22 cellular contexts compared by ENCODE assay signal in genomic region chr2:44351676-44352075, GRCh38. TPM values are rescaled to one million over a fixed set of nuclear protein-coding genes. Genes with fewer than 3 reads are reported as not detected.
DNase-seq lines count a peak whose midpoint lies in the region; ATAC-seq, FAIRE-seq and TF ChIP-seq lines count a peak whose summit lies in the region.
"Had no signal": no experiment of that assay in that cellular context is flagged by ENCODE, and none has a peak within 500 bp of the region (broad histone marks: within the 10 kb centered on the region; RNA-seq: fewer than 3 reads in every experiment).

No MANE protein-coding gene starts in this region.

- no peaks in the 10 kb centered on the region for H3K27me3 ChIP-seq in right atrium auricular region
- H3K27me3 ChIP-seq in fibroblast of lung (ENCODE audit: control insufficient read depth, insufficient read depth, low read length), result no peaks in the 10 kb centered on the region
- no peaks in the 10 kb centered on the region for H3K27me3 ChIP-seq in small intestine (ENCODE audit: control insufficient read depth in 2 of 2, insufficient read depth in 2 of 2, low read length in 2 of 2)
- H3K27me3 ChIP-seq: left lung, ovary had no signal

- H3K79me2 ChIP-seq in fibroblast of lung (ENCODE audit: control insufficient read depth, insufficient read depth, low read length), result peaks cover 6% of the 10 kb centered on the region

- 71 to 98% (median 95%) methylated on average over 2 of the region's 2 CpGs for WGBS in small intestine, 3 donors

- H3K9me3 Mint-ChIP-seq in nephron, result no peaks in the 10 kb centered on the region
- H3K9me3 Mint-ChIP-seq: CD4-positive, CD25-positive, alpha-beta regulatory T cell had no signal

- FAIRE-seq in small intestine (lab: Jason Lieb, UNC), result no peak
- FAIRE-seq: A204.1, colon, endometrium, TTC549 had no signal

- peaks cover 9% of the 10 kb centered on the region for H3K36me3 Mint-ChIP-seq in nephron (ENCODE audit: low read depth)

- H3K27me3 Mint-ChIP-seq in nephron (ENCODE audit: low read depth), result no peaks in the 10 kb centered on the region
- H3K27me3 Mint-ChIP-seq: activated CD8-positive, alpha-beta memory T cell treated with anti-CD3 and anti-CD28 coated beads, Interleukin-2, amount 10 ng/mL, durations not matched to agents 7 days and 5 days; CD4-positive, CD25-positive, alpha-beta regulatory T cell had no signal

- peak overlapping the region in 1 of 3 experiments; percentile 5 for H3K4me3 Mint-ChIP-seq in nephron
- H3K4me3 Mint-ChIP-seq: activated CD8-positive, alpha-beta memory T cell treated with anti-CD3 and anti-CD28 coated beads, Interleukin-2, amount 10 ng/mL, durations not matched to agents 7 days and 5 days; CD4-positive, CD25-positive, alpha-beta regulatory T cell had no signal

- peak; percentile 67 for ATAC-seq in Right ventricle myocardium inferior
- ATAC-seq: activated CD8-positive, alpha-beta memory T cell treated with anti-CD3 and anti-CD28 coated beads, Interleukin-2, amount 10 ng/mL, durations not matched to agents 7 days and 5 days; left lung had no signal

- H3K27ac Mint-ChIP-seq in nephron, result peak overlapping the region; percentile 38 to 84 (median 72)
- H3K27ac Mint-ChIP-seq: activated CD8-positive, alpha-beta memory T cell treated with anti-CD3 and anti-CD28 coated beads, Interleukin-2, amount 10 ng/mL, durations not matched to agents 7 days and 5 days had no signal

- H4K20me1 ChIP-seq in fibroblast of lung (ENCODE audit: control insufficient read depth, extremely low read depth, insufficient read depth, low read length), result no peaks in the 10 kb centered on the region

- H3K4me2 ChIP-seq in fibroblast of lung (ENCODE audit: extremely low read depth, insufficient read depth, low read length), result peak overlapping the region; percentile 21

- H3K4me3 ChIP-seq in right atrium auricular region (no peak overlapping the region), fibroblast of lung (replicated peaks in 1 of 4; ENCODE audit: control extremely low read depth in 1 of 4, insufficient read depth in 1 of 4, low read depth in 3 of 4, low read length in 4 of 4) (no peak overlapping the region), small intestine (ENCODE audit: low read depth in 1 of 2, low read length in 2 of 2) (no peak overlapping the region)
- H3K4me3 ChIP-seq: left lung, ovary had no signal

- TF ChIP-seq CTCF in right atrium auricular region (IDR thresholded peaks at IDR 0.05), result no peak
- TF ChIP-seq CTCF in fibroblast of lung (conservative IDR thresholded peaks at IDR 0.05 in 1 of 2, IDR thresholded peaks at IDR 0.05 in 1 of 2; ENCODE audit: low read depth in 1 of 2, low read length in 2 of 2), result no peak
- no peak for TF ChIP-seq CTCF in nephron (IDR thresholded peaks at IDR 0.05; ENCODE audit: unreplicated experiment in 3 of 3)

- H3K4me1 Mint-ChIP-seq in nephron, result peaks cover 65% of the 10 kb centered on the region

- intact Hi-C loops in Right ventricle myocardium inferior (cut with DNase I), result no loop called here

- H3K9ac ChIP-seq in fibroblast of lung (ENCODE audit: insufficient read depth, low read length), result no peak overlapping the region

- H3K4me1 ChIP-seq in right atrium auricular region (peaks cover 0 to 38% of the 10 kb centered on the region in 2 donors), fibroblast of lung (ENCODE audit: control insufficient read depth, extremely low read depth, insufficient read depth, low read length) (peaks cover 7% of the 10 kb centered on the region), small intestine (ENCODE audit: control insufficient read depth in 2 of 2, insufficient read depth in 1 of 2, low read depth in 1 of 2, low read length in 1 of 2) (peaks cover 0 to 6% of the 10 kb centered on the region in 2 donors)

- H3K36me3 ChIP-seq in right atrium auricular region (no peaks in the 10 kb centered on the region), fibroblast of lung (ENCODE audit: control insufficient read depth, insufficient read depth, low read length) (no peaks in the 10 kb centered on the region), small intestine (ENCODE audit: control insufficient read depth in 2 of 2, insufficient read depth in 2 of 2, low read length in 2 of 2) (no peaks in the 10 kb centered on the region)
- H3K36me3 ChIP-seq: left lung, ovary had no signal

- H3K9me3 ChIP-seq in right atrium auricular region (no peaks in the 10 kb centered on the region), fibroblast of lung (ENCODE audit: control insufficient read depth, insufficient read depth, low read depth, low read length) (no peaks in the 10 kb centered on the region), small intestine (ENCODE audit: control insufficient read depth, low read depth) (no peaks in the 10 kb centered on the region)
- H3K9me3 ChIP-seq: left lung, ovary had no signal

- no peak overlapping the region for H2AFZ ChIP-seq in fibroblast of lung (ENCODE audit: low read length)

- H3K27ac ChIP-seq in right atrium auricular region (peak overlapping the region in 1 of 2 donors; percentile 12), fibroblast of lung (ENCODE audit: insufficient read depth, low read length) (peak overlapping the region; percentile 42), small intestine (ENCODE audit: low read depth in 1 of 2, low read length in 1 of 2) (no peak overlapping the region)
- H3K27ac ChIP-seq: ovary had no signal

- DNase-seq in Right ventricle myocardium inferior (ENCODE audit: missing footprints) (no peak), right atrium auricular region (ENCODE audit: low spot score) (no peak), fibroblast of lung (ENCODE audit: low read depth in 2 of 2) (peak; percentile 19 to 59), small intestine (no peak), CD1c-positive myeloid dendritic cell (ENCODE audit: extremely low spot score) (no peak), COLO668 (lab: John Stamatoyannopoulos, UW; ENCODE audit: unreplicated experiment) (no peak)
- no peak for DNase-seq in activated CD8-positive, alpha-beta memory T cell treated with anti-CD3 and anti-CD28 coated beads, Interleukin-2, amount 50 U/mL, for 4 hours
- DNase-seq: activated CD4-positive, alpha-beta T cell treated with anti-CD3 and anti-CD28 coated beads for 4 hours; activated CD8-positive, alpha-beta memory T cell treated with anti-CD3 and anti-CD28 coated beads, Interleukin-2, amount 10 ng/mL, durations not matched to agents 7 days and 5 days; activated effector memory CD4-positive, alpha-beta T cell treated with anti-CD3 and anti-CD28 coated beads, Interleukin-2, amount 50 U/mL, for 16 hours; CD4-positive, CD25-positive, alpha-beta regulatory T cell; left lung; NCI-H1694 treated with DMSO at 0.1 percent for 48 hours; NK-92 treated with Interleukin-12 subunit alpha and Interleukin-12 subunit beta, amount 100 ng/mL, for 24 hours; ovary; RPMI8226; stimulated activated CD8-positive, alpha-beta memory T cell treated with anti-CD3 and anti-CD28 coated beads, Interleukin-4, amount 100 ng/mL, for 48 hours had no signal

RNA-seq across cellular contexts. Expression of gene PREPL, which starts 9.6 kb away (rescaled TPM):
- total RNA-seq in Right ventricle myocardium inferior (76.7 TPM), right atrium auricular region (10 to 100 TPM; 71.5 to 98.5 TPM), fibroblast of lung (42.6 and 67.2 TPM in 2 replicates)
- polyA plus RNA-seq in fibroblast of lung (47.9 and 59.5 TPM in 2 replicates), small intestine (10 to 100 TPM in 1 of 3 donors, 1 to 10 TPM in 2; 4.3 to 16.4 (median 6.3) TPM)
- polyA plus RNA-seq in fibroblast of lung (2012), result 27.0 and 31.9 TPM in 2 replicates
- 8.0 and 8.1 TPM in 2 replicates for polyA minus RNA-seq in fibroblast of lung (ENCODE audit: low replicate concordance)

RNA-seq across cellular contexts. Expression of gene CAMKMT, which starts 10.1 kb away (rescaled TPM):
- total RNA-seq in Right ventricle myocardium inferior, result 4.6 TPM
- total RNA-seq in right atrium auricular region, result 1 to 10 TPM; 3.6 to 4.6 TPM
- total RNA-seq in fibroblast of lung, result 6.2 and 7.9 TPM in 2 replicates
- 11.6 and 12.1 TPM in 2 replicates for polyA plus RNA-seq in fibroblast of lung
- polyA plus RNA-seq in fibroblast of lung (2012), result 7.7 and 8.0 TPM in 2 replicates
- polyA minus RNA-seq in fibroblast of lung (ENCODE audit: low replicate concordance), result 3.1 TPM in 1 of 2 replicates, not detected in the other
- 1 to 10 TPM; 3.5 to 7.5 (median 6.3) TPM for polyA plus RNA-seq in small intestine

Comparison
In these comparisons a context has a peak if more than half of its experiments do, and no peak if none do; other contexts are left out.
1. DNase-seq: peak in fibroblast of lung (2 of 2); none in Right ventricle myocardium inferior (single experiment), right atrium auricular region (single experiment), small intestine (single experiment), CD1c-positive myeloid dendritic cell (single experiment), COLO668 (single experiment) and activated CD8-positive, alpha-beta memory T cell treated with anti-CD3 and anti-CD28 coated beads, Interleukin-2, amount 50 U/mL, for 4 hours (single experiment).